ENCODE assay signal across 22 cellular contexts in genomic region chr9:115126406-115126805, GRCh38. TPM values are rescaled to one million over a fixed set of nuclear protein-coding genes. Genes with fewer than 3 reads are reported as not detected.
"Had no signal": no experiment of that assay in that cellular context is flagged by ENCODE, and none has a peak within 500 bp of the region (broad histone marks: within the 10 kb centered on the region; RNA-seq: fewer than 3 reads in every experiment).

No MANE protein-coding gene starts in this region.

- ATAC-seq: activated CD4-positive, CD25-positive, alpha-beta regulatory T cell treated with anti-CD3 and anti-CD28 coated beads, Interleukin-2, amount 50 U/mL, for 24 hours; activated CD8-positive, alpha-beta T cell treated with anti-CD3 and anti-CD28 coated beads, Interleukin-2, amount 10 ng/mL, durations not matched to agents 7 days and 5 days; mucosa of descending colon; naive thymus-derived CD4-positive, alpha-beta T cell; pancreas; sciatic nerve; stimulated activated naive B cell treated with anti-CD40 and anti-IgM and Interleukin-4, amounts not matched to agents 10 μg/mL and 1 μg/mL and 100 μg/mL, for 72 hours had no signal

- H3K27ac ChIP-seq: colonic mucosa, foreskin keratinocyte, left ventricle myocardium inferior, pancreas, spleen, thyroid gland had no signal

- H3K9me3 Mint-ChIP-seq: activated CD4-positive, alpha-beta T cell treated with anti-CD3 and anti-CD28 coated beads, Interleukin-2, amount 10 ng/mL, durations not matched to agents 7 days and 5 days had no signal

- H3K27ac Mint-ChIP-seq: activated CD4-positive, alpha-beta T cell treated with anti-CD3 and anti-CD28 coated beads, Interleukin-2, amount 10 ng/mL, durations not matched to agents 7 days and 5 days; activated CD8-positive, alpha-beta T cell treated with anti-CD3 and anti-CD28 coated beads, Interleukin-2, amount 10 ng/mL, durations not matched to agents 7 days and 5 days; activated naive CD4-positive, alpha-beta T cell treated with anti-CD3 and anti-CD28 coated beads for 36 hours; activated T-cell treated with anti-CD3 and anti-CD28 coated beads, Interleukin-2, amount 50 U/mL, for 24 hours; activated T-helper 2 cell treated with anti-CD3 and anti-CD28 coated beads, Interferon-gamma antibody, Interleukin-2, Interleukin-4, amounts not matched to agents 10 μg/mL and 5 μg/mL and 100 μg/mL, durations not matched to agents 14 hours and 24 hours and 36 hours; endodermal cell; naive thymus-derived CD4-positive, alpha-beta T cell; stimulated activated naive B cell treated with anti-CD40 and anti-IgM and Interleukin-4, amounts not matched to agents 10 μg/mL and 1 μg/mL and 100 μg/mL, for 72 hours had no signal

- H3K4me1 Mint-ChIP-seq: activated CD4-positive, alpha-beta T cell treated with anti-CD3 and anti-CD28 coated beads, Interleukin-2, amount 10 ng/mL, durations not matched to agents 7 days and 5 days; central memory CD8-positive, alpha-beta T cell; stimulated activated naive B cell treated with anti-CD40 and anti-IgM and Interleukin-4, amounts not matched to agents 10 μg/mL and 1 μg/mL and 100 μg/mL, for 72 hours had no signal

- H3K4me3 ChIP-seq: colonic mucosa, left ventricle myocardium inferior, mucosa of descending colon, pancreas, spleen, thyroid gland had no signal

- H3K9me3 ChIP-seq: colonic mucosa, pancreas, thyroid gland had no signal

- H3K36me3 ChIP-seq: colonic mucosa, left ventricle myocardium inferior, pancreas, spleen, thyroid gland had no signal

- DNase-seq: activated CD4-positive, alpha-beta T cell treated with anti-CD3 and anti-CD28 coated beads, Interleukin-2, amount 10 ng/mL, durations not matched to agents 7 days and 5 days; activated CD8-positive, alpha-beta T cell treated with anti-CD3 and anti-CD28 coated beads, Interleukin-2, amount 10 ng/mL, durations not matched to agents 7 days and 5 days; activated naive CD4-positive, alpha-beta T cell treated with anti-CD3 and anti-CD28 coated beads for 36 hours; activated T-cell treated with anti-CD3 and anti-CD28 coated beads, Interleukin-2, amount 50 U/mL, for 24 hours; anterior cingulate cortex; colonic mucosa; endodermal cell; head of caudate nucleus; kidney glomerular epithelial cell; left ventricle myocardium inferior; mucosa of descending colon; naive thymus-derived CD4-positive, alpha-beta T cell; pancreas; spleen; stimulated activated naive B cell treated with anti-CD40 and anti-IgM and Interleukin-4, amounts not matched to agents 10 μg/mL and 1 μg/mL and 100 μg/mL, for 72 hours; T1000; thyroid gland had no signal

- H3K4me3 Mint-ChIP-seq: activated CD4-positive, alpha-beta T cell treated with anti-CD3 and anti-CD28 coated beads, Interleukin-2, amount 10 ng/mL, durations not matched to agents 7 days and 5 days; activated CD8-positive, alpha-beta T cell treated with anti-CD3 and anti-CD28 coated beads, Interleukin-2, amount 10 ng/mL, durations not matched to agents 7 days and 5 days; activated naive CD4-positive, alpha-beta T cell treated with anti-CD3 and anti-CD28 coated beads for 36 hours; activated T-cell treated with anti-CD3 and anti-CD28 coated beads, Interleukin-2, amount 50 U/mL, for 24 hours; central memory CD8-positive, alpha-beta T cell; endodermal cell; naive thymus-derived CD4-positive, alpha-beta T cell; stimulated activated naive B cell treated with anti-CD40 and anti-IgM and Interleukin-4, amounts not matched to agents 10 μg/mL and 1 μg/mL and 100 μg/mL, for 72 hours had no signal

- H3K27me3 ChIP-seq: colonic mucosa, foreskin keratinocyte, pancreas, thyroid gland had no signal

- H3K4me1 ChIP-seq: colonic mucosa, foreskin keratinocyte, left ventricle myocardium inferior, pancreas, spleen, thyroid gland had no signal

RNA-seq across cellular contexts. Expression of gene TNC, which starts 8.4 kb away (rescaled TPM):
- total RNA-seq: activated CD8-positive, alpha-beta T cell treated with anti-CD3 and anti-CD28 coated beads, Interleukin-2, amount 10 ng/mL, durations not matched to agents 7 days and 5 days had no signal
- polyA plus RNA-seq: naive thymus-derived CD4-positive, alpha-beta T cell had no signal
